18 cellular contexts compared by ENCODE assay signal in genomic region chr1:99759529-99760160, GRCh38.
"Had no signal": no experiment of that assay in that cellular context is flagged by ENCODE, and none has a peak within 500 bp of the region (broad histone marks: within the 10 kb centered on the region; RNA-seq: fewer than 3 reads in every experiment).

No MANE protein-coding gene starts in this region.

- H3K27me3 ChIP-seq: sigmoid colon, upper lobe of right lung had no signal

- H3K27ac ChIP-seq: epithelial cell of prostate, prostate gland, sigmoid colon, upper lobe of right lung had no signal

- H3K4me3 ChIP-seq: coronary artery, prostate gland, sigmoid colon, upper lobe of right lung had no signal

- H3K9me3 Mint-ChIP-seq: activated CD4-positive, alpha-beta T cell treated with anti-CD3 and anti-CD28 coated beads, Interleukin-2, amount 10 ng/mL, durations not matched to agents 24 days and 14 days; activated naive CD8-positive, alpha-beta T cell treated with anti-CD3 and anti-CD28 coated beads, Interleukin-2, amount 50 U/mL, for 24 hours; activated T-helper 1 cell treated with anti-CD3 and anti-CD28 coated beads, Interleukin-12 subunit alpha, Interleukin-12 subunit beta, Interleukin-2, Interleukin-4 antibody, amounts not matched to agents 30 ng/mL and 10 ng/mL and 1 ng/mL, durations not matched to agents 14 hours and 24 hours and 36 hours; natural killer cell; T-helper 1 cell treated with Interleukin-12 subunit alpha and Interleukin-12 subunit beta and Interleukin-4 antibody, amounts not matched to agents 30 μg/mL and 1 μg/mL, for 36 hours had no signal

- H3K36me3 Mint-ChIP-seq: natural killer cell had no signal

- H3K27me3 Mint-ChIP-seq: activated B cell treated with CpG ODN at 0.5 μM for 24 hours; activated naive CD8-positive, alpha-beta T cell treated with anti-CD3 and anti-CD28 coated beads, Interleukin-2, amount 50 U/mL, for 24 hours had no signal

- H3K9me3 ChIP-seq: prostate gland, sigmoid colon, upper lobe of right lung had no signal

- H3K36me3 ChIP-seq: prostate gland, sigmoid colon, upper lobe of right lung had no signal

- ATAC-seq: activated naive CD8-positive, alpha-beta T cell treated with anti-CD3 and anti-CD28 coated beads, Interleukin-2, amount 50 U/mL, for 24 hours; natural killer cell; upper lobe of right lung had no signal

- H3K4me3 Mint-ChIP-seq: activated B cell treated with CpG ODN at 0.5 μM for 24 hours; activated CD4-positive, alpha-beta T cell treated with anti-CD3 and anti-CD28 coated beads, Interleukin-2, amount 10 ng/mL, durations not matched to agents 24 days and 14 days; activated naive CD8-positive, alpha-beta T cell treated with anti-CD3 and anti-CD28 coated beads, Interleukin-2, amount 50 U/mL, for 24 hours; activated T-helper 1 cell treated with anti-CD3 and anti-CD28 coated beads, Interleukin-12 subunit alpha, Interleukin-12 subunit beta, Interleukin-2, Interleukin-4 antibody, amounts not matched to agents 30 ng/mL and 10 ng/mL and 1 ng/mL, durations not matched to agents 14 hours and 24 hours and 36 hours; natural killer cell; T-helper 1 cell treated with Interleukin-12 subunit alpha and Interleukin-12 subunit beta and Interleukin-4 antibody, amounts not matched to agents 30 μg/mL and 1 μg/mL, for 36 hours had no signal

- DNase-seq: activated B cell treated with CpG ODN at 0.5 μM for 24 hours; activated CD4-positive, alpha-beta T cell treated with anti-CD3 and anti-CD28 coated beads, Interleukin-2, amount 10 ng/mL, durations not matched to agents 24 days and 14 days; activated naive CD4-positive, alpha-beta T cell; activated naive CD8-positive, alpha-beta T cell treated with anti-CD3 and anti-CD28 coated beads, Interleukin-2, amount 50 U/mL, for 24 hours; effector memory CD4-positive, alpha-beta T cell; hippocampal formation; kidney glomerular epithelial cell; natural killer cell; occipital lobe; sigmoid colon; stimulated activated CD4-positive, alpha-beta T cell treated with anti-CD3 and anti-CD28 coated beads, Interleukin-12 subunit alpha, Interleukin-12 subunit beta, amount 100 ng/mL, for 4 hours; stimulated activated naive CD4-positive, alpha-beta T cell treated with Interleukin-2 at 50 U/mL for 16 hours; upper lobe of right lung had no signal

- H3K27ac Mint-ChIP-seq: activated B cell treated with CpG ODN at 0.5 μM for 24 hours; activated CD4-positive, alpha-beta T cell treated with anti-CD3 and anti-CD28 coated beads, Interleukin-2, amount 10 ng/mL, durations not matched to agents 24 days and 14 days; activated naive CD8-positive, alpha-beta T cell treated with anti-CD3 and anti-CD28 coated beads, Interleukin-2, amount 50 U/mL, for 24 hours; activated T-helper 1 cell treated with anti-CD3 and anti-CD28 coated beads, Interleukin-12 subunit alpha, Interleukin-12 subunit beta, Interleukin-2, Interleukin-4 antibody, amounts not matched to agents 30 ng/mL and 10 ng/mL and 1 ng/mL, durations not matched to agents 14 hours and 24 hours and 36 hours; natural killer cell; T-helper 1 cell treated with Interleukin-12 subunit alpha and Interleukin-12 subunit beta and Interleukin-4 antibody, amounts not matched to agents 30 μg/mL and 1 μg/mL, for 36 hours had no signal
